Comparison of ENCODE assay signal across 8 cellular contexts in the genomic region with DNA sequence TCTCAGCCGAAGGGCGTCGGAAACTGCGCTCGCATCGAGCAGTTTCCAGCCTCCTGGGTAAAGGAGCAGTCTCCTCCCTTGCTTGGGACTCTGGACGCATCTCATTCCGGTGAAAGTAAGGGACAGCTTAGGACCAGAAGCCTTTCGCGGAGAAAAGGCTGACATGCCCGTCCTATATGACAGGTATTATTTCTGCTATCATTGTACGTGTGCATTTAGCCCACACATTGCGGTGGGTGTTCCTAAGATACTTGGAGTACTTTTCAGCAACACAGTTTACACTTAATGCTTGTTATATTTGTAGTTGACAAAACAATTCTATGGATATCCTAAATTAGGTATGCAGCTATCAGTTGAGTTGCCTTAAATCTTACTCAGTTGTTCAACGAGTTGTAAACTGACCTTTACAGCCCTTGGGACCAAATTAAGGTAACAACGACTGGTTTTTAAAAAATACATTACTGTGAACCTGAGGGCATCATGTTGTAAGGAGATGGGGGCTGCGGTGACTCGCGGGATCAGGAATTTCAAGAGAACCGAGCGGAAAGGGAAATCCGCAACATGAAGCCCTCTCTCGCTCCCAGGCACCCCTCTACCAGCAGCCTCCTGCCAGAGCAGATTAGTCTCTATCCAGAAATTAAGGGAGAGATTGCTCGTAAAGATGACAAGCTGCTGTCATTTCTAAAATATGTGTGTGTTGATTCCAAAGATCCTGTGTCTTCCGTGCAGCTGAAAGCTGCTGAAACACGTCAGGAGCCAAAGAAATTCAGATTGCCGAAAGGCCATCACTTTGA. TPM values are rescaled to one million over a fixed set of nuclear protein-coding genes. Genes with fewer than 3 reads are reported as not detected.
DNase-seq lines count a peak whose midpoint lies in the region; ATAC-seq and TF ChIP-seq lines count a peak whose summit lies in the region.

No MANE protein-coding gene starts in this region.

- peak overlapping the region; percentile 95 for H3K27ac Mint-ChIP-seq in activated B cell treated with CpG ODN at 0.5 μM for 24 hours

- ATAC-seq in HG02870 (IDR thresholded peaks at IDR 0.05; ENCODE audit: unreplicated experiment) = peak; percentile 22
- no peak for ATAC-seq in activated B cell treated with CpG ODN at 0.5 μM for 24 hours (ENCODE audit: low read depth)
- no peak for ATAC-seq in HG03039 (IDR thresholded peaks at IDR 0.05; ENCODE audit: unreplicated experiment)

- peak; percentile 42 for DNase-seq in GM03348 (ENCODE audit: low spot score)
- no peak for DNase-seq in activated B cell treated with CpG ODN at 0.5 μM for 24 hours
- DNase-seq in glomerular visceral epithelial cell (ENCODE audit: extremely low spot score) = peak; percentile 25
- no peak for DNase-seq in stimulated activated naive CD4-positive, alpha-beta T cell treated with Interleukin-2 at 50 U/mL for 16 hours (lab: John Stamatoyannopoulos, UW)
- no peak for DNase-seq in NCI-H2196 treated with DMSO at 0.1 percent for 48 hours (lab: John Stamatoyannopoulos, UW; ENCODE audit: unreplicated experiment)

- peak overlapping the region; percentile 95 for H3K4me3 Mint-ChIP-seq in activated B cell treated with CpG ODN at 0.5 μM for 24 hours

- intact Hi-C loops in activated B cell treated with CpG ODN at 0.5 μM for 24 hours (cut with micrococcal nuclease) = loop anchor here (1.0 to 5.0 kb wide), 10 partner anchors 14 to 1751 kb away; partner anchors contain the start of genes CEP152, DUT, EID1 and FAM227B

- TF ChIP-seq CTCF in activated B cell treated with CpG ODN at 0.5 μM for 24 hours (IDR thresholded peaks at IDR 0.05) = no peak

- peaks cover 13% of the 10 kb centered on the region for H3K4me1 ChIP-seq in rectal smooth muscle tissue (ENCODE audit: control insufficient read depth, insufficient read depth, low read length)

- POLR2A ChIA-PET in activated B cell treated with CpG ODN at 0.5 μM for 24 hours (lab: Charles Lee) = interaction anchor here (0.6 to 1.9 kb wide), 12 partner anchors 10 to 1724 kb away, joined by 3 to 18 read pairs (median 8); partner anchors contain the start of genes CEP152, DTWD1, EID1 and FAM227B

- H3K27me3 Mint-ChIP-seq in activated B cell treated with CpG ODN at 0.5 μM for 24 hours = no peaks in the 10 kb centered on the region

- peak overlapping the region; percentile 95 for H3K9ac ChIP-seq in rectal smooth muscle tissue (ENCODE audit: low read length)

- H3K4me1 Mint-ChIP-seq in activated B cell treated with CpG ODN at 0.5 μM for 24 hours = peaks cover 40% of the 10 kb centered on the region

- no peaks in the 10 kb centered on the region for H3K9me3 Mint-ChIP-seq in activated B cell treated with CpG ODN at 0.5 μM for 24 hours

- H3K27me3 ChIP-seq in rectal smooth muscle tissue (ENCODE audit: control insufficient read depth, insufficient read depth, low read length) = no peaks in the 10 kb centered on the region

- CTCF ChIA-PET in activated B cell treated with CpG ODN at 0.5 μM for 24 hours (lab: Charles Lee) = interaction anchor here (1.0 to 2.1 kb wide), 4 partner anchors 10 to 278 kb away, joined by 3 to 8 read pairs (median 4); partner anchors contain the start of genes EID1 and SECISBP2L

- peaks cover 8% of the 10 kb centered on the region for H3K36me3 Mint-ChIP-seq in activated B cell treated with CpG ODN at 0.5 μM for 24 hours (ENCODE audit: low read depth)

- peak overlapping the region; percentile 100 for H3K4me3 ChIP-seq in rectal smooth muscle tissue (ENCODE audit: low read length)

- no peaks in the 10 kb centered on the region for H3K36me3 ChIP-seq in rectal smooth muscle tissue (ENCODE audit: control insufficient read depth, insufficient read depth, low read length)

- H3K27ac ChIP-seq in rectal smooth muscle tissue (ENCODE audit: low read depth, low read length) = peak overlapping the region; percentile 66

RNA-seq across cellular contexts. Expression of gene COPS2, which starts 0.6 kb away (rescaled TPM):
- 53.1 and 54.4 TPM in 2 replicates for total RNA-seq in activated B cell treated with CpG ODN at 0.5 μM for 24 hours

RNA-seq across cellular contexts. Expression of gene GALK2, which starts 14.0 kb away (rescaled TPM):
- 16.6 and 18.4 TPM in 2 replicates for total RNA-seq in activated B cell treated with CpG ODN at 0.5 μM for 24 hours

Comparison
In these comparisons a context has a peak if more than half of its experiments do, and no peak if none do; other contexts are left out.
1. DNase-seq: peak in GM03348 (single experiment) and glomerular visceral epithelial cell (single experiment); none in activated B cell treated with CpG ODN at 0.5 μM for 24 hours (single experiment), stimulated activated naive CD4-positive, alpha-beta T cell treated with Interleukin-2 at 50 U/mL for 16 hours (single experiment) and NCI-H2196 treated with DMSO at 0.1 percent for 48 hours (single experiment).